1 cellular context compared by ENCODE assay signal in genomic region chr4:1870578-1871443, GRCh38.
TF ChIP-seq lines count a peak whose summit lies in the region.

Gene NSD2, plus strand, starts transcription at chr4:1871393. Its CDS starts 29,262 bp downstream, at chr4:1900655.

TF ChIP-seq in K562, 482 proteins besides CTCF, POLR2A, EP300 and RAD21 (continued from another document and continues in another):
- no peak for TF ChIP-seq ZNF449 (CRISPR knock-in tag; IDR thresholded peaks at IDR 0.05)
- TF ChIP-seq EP400 (IDR thresholded peaks at IDR 0.05), result peak; percentile 91; the same call in 1 of the 2 replicates
- TF ChIP-seq PKNOX1 (IDR thresholded peaks at IDR 0.05), result no peak
- peak; percentile 54; the same call in 1 of the 2 replicates for TF ChIP-seq HIVEP1 (CRISPR knock-in tag; IDR thresholded peaks at IDR 0.05)
- peak; percentile 13 to 76; a peak in 3 of 4 replicates for TF ChIP-seq NRF1 (conservative IDR thresholded peaks at IDR 0.05 in 1 of 2, IDR thresholded peaks at IDR 0.05 in 1 of 2)
- TF ChIP-seq RBM15 (IDR thresholded peaks at IDR 0.05; ENCODE audit: insufficient read depth, low read length), result no peak
- TF ChIP-seq RFX7 (CRISPR knock-in tag; IDR thresholded peaks at IDR 0.05), result no peak
- peak; percentile 96 for TF ChIP-seq RB1 (IDR thresholded peaks at IDR 0.05; ENCODE audit: low read depth)
- TF ChIP-seq ZBTB49 (CRISPR knock-in tag; IDR thresholded peaks at IDR 0.05; ENCODE audit: borderline replicate concordance), result 0 out of 2 replicates have a peak, but pooled peaks have one; percentile 91
- TF ChIP-seq NFIX (CRISPR knock-in tag; IDR thresholded peaks at IDR 0.05; ENCODE audit: low read depth), result no peak
- peak; percentile 78 for TF ChIP-seq RNF2 (IDR thresholded peaks at IDR 0.05)
- TF ChIP-seq THRAP3 (IDR thresholded peaks at IDR 0.05; ENCODE audit: borderline replicate concordance), result no peak
- TF ChIP-seq CREB3 (tag; conservative IDR thresholded peaks at IDR 0.05; ENCODE audit: low read depth), result no peak; the same call in 1 of the 2 replicates
- TF ChIP-seq BACH1 (tag; IDR thresholded peaks at IDR 0.05), result peak; percentile 43
- TF ChIP-seq HDAC8 (tag; IDR thresholded peaks at IDR 0.05), result peak; percentile 92
- TF ChIP-seq FOXJ3 (CRISPR knock-in tag; IDR thresholded peaks at IDR 0.05), result no peak
- TF ChIP-seq ZNF395 (CRISPR knock-in tag; IDR thresholded peaks at IDR 0.05), result peak; percentile 97
- no peak for TF ChIP-seq SAFB (IDR thresholded peaks at IDR 0.05; ENCODE audit: borderline replicate concordance, low read depth, low read length)
- TF ChIP-seq PCBP2 (IDR thresholded peaks at IDR 0.05; ENCODE audit: low read depth, low read length, poor library complexity, severe bottlenecking), result no peak
- peak; percentile 72 for TF ChIP-seq GMEB1 (CRISPR knock-in tag; IDR thresholded peaks at IDR 0.05)
- no peak for TF ChIP-seq ARID2 (IDR thresholded peaks at IDR 0.05)
- no peak for TF ChIP-seq HNRNPUL1 (IDR thresholded peaks at IDR 0.05; ENCODE audit: low read length)
- TF ChIP-seq PURB (CRISPR knock-in tag; IDR thresholded peaks at IDR 0.05; ENCODE audit: low read depth), result no peak
- no peak for TF ChIP-seq ZNF140 (CRISPR knock-in tag; IDR thresholded peaks at IDR 0.05)
- TF ChIP-seq ZC3H4 (CRISPR knock-in tag; IDR thresholded peaks at IDR 0.05; ENCODE audit: borderline replicate concordance), result no peak
- TF ChIP-seq ZNF57 (CRISPR knock-in tag; IDR thresholded peaks at IDR 0.05), result no peak
- peak in 2 of 3 experiments; percentile 43 to 82; a peak in 3 of 6 replicates for TF ChIP-seq ZBTB11 (CRISPR knock-in tag; IDR thresholded peaks at IDR 0.05)
- TF ChIP-seq ZNF12 (CRISPR knock-in tag; IDR thresholded peaks at IDR 0.05), result no peak
- TF ChIP-seq ETV6 (IDR thresholded peaks at IDR 0.05; ENCODE audit: borderline replicate concordance in 1 of 2, low read depth in 2 of 2, low read length in 1 of 2), result no peak
- peak; percentile 85; the same call in 1 of the 2 replicates for TF ChIP-seq ETV6 (CRISPR knock-in tag; IDR thresholded peaks at IDR 0.05; ENCODE audit: borderline replicate concordance)
- TF ChIP-seq ZNF780A (CRISPR knock-in tag; IDR thresholded peaks at IDR 0.05), result no peak
- no peak for TF ChIP-seq KAT7 (CRISPR knock-in tag; IDR thresholded peaks at IDR 0.05; ENCODE audit: borderline replicate concordance)
- TF ChIP-seq MEF2A (IDR thresholded peaks at IDR 0.05; ENCODE audit: control insufficient read depth, low read depth, low read length), result no peak
- peak; percentile 46; the same call in 1 of the 2 replicates for TF ChIP-seq ZNF311 (CRISPR knock-in tag; IDR thresholded peaks at IDR 0.05)
- TF ChIP-seq ZNF274 (IDR thresholded peaks at IDR 0.05; ENCODE audit: borderline replicate concordance, low read depth, low read length), result no peak
- TF ChIP-seq TSHZ1 (CRISPR knock-in tag; IDR thresholded peaks at IDR 0.05), result no peak
- TF ChIP-seq ARID3A (IDR thresholded peaks at IDR 0.05; ENCODE audit: borderline replicate concordance, low read depth, low read length), result no peak
- TF ChIP-seq FOXP1 (CRISPR knock-in tag; IDR thresholded peaks at IDR 0.05), result no peak
- peak; percentile 90 for TF ChIP-seq ZFX (CRISPR knock-in tag; IDR thresholded peaks at IDR 0.05)
- TF ChIP-seq SNAPC5 (CRISPR knock-in tag; IDR thresholded peaks at IDR 0.05), result no peak
- TF ChIP-seq MXD1 (CRISPR knock-in tag; IDR thresholded peaks at IDR 0.05; ENCODE audit: borderline replicate concordance, poor library complexity, severe bottlenecking), result peak; percentile 40
- TF ChIP-seq FOXJ2 (tag; IDR thresholded peaks at IDR 0.05), result no peak
- TF ChIP-seq ERF (CRISPR knock-in tag; IDR thresholded peaks at IDR 0.05), result peak; percentile 94; the same call in 1 of the 2 replicates
- TF ChIP-seq NBN (IDR thresholded peaks at IDR 0.05; ENCODE audit: low read depth), result peak; percentile 67; the same call in 1 of the 2 replicates
- TF ChIP-seq ZNF583 (CRISPR knock-in tag; IDR thresholded peaks at IDR 0.05), result peak; percentile 76; the same call in 1 of the 2 replicates
- TF ChIP-seq KHSRP (IDR thresholded peaks at IDR 0.05), result no peak
